In the genomic region with DNA sequence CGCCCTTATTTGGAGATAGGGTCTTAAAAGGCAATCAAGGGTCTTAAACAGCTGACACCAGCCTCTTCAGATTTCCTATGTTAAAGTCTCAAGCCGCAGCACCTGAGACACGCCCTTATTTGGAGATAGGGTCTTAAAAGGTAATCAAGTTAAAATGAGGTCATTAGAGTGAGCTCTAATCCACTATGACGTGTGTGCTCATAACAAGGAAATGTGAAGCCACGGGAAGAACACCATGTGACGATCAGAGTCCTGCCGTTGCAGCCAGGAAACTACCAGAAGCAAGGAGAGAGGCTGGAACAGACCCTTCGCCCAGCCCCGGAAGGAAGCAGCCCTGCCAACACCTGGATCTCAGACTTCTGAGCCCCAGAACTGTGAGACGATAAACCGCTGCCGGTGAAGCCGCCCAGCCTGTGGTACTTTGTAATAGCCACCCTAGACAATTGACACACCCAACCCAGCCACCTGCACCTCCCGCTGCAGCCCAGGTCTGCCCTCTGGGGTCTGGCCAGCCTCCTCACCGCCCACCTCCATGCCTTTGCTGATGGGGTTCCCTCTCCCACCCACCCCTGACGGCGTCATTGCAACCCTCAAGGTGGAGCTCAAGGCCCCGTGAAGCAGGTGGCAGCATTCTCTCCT, we compare ENCODE assay signal across 11 cellular contexts.
DNase-seq lines count a peak whose midpoint lies in the region.
"Had no signal": no experiment of that assay in that cellular context is flagged by ENCODE, and none has a peak within 500 bp of the region (broad histone marks: within the 10 kb centered on the region; RNA-seq: fewer than 3 reads in every experiment).

No MANE protein-coding gene starts in this region.

- H3K27me3 ChIP-seq in mesendoderm (ENCODE audit: insufficient read depth, low read length, poor library complexity), result no peaks in the 10 kb centered on the region

- H3K4me3 ChIP-seq in mesendoderm (ENCODE audit: low read length), result no peak overlapping the region
- H3K4me3 ChIP-seq: A549 had no signal

- no peaks in the 10 kb centered on the region for H3K36me3 Mint-ChIP-seq in activated T-cell treated with anti-CD3 and anti-CD28 coated beads, Interleukin-2, amount 50 U/mL, for 24 hours (ENCODE audit: low read depth)

- no peaks in the 10 kb centered on the region for H3K79me2 ChIP-seq in mesendoderm (ENCODE audit: control insufficient read depth, insufficient read depth, low read length)

- no CpG with 5 or more reads among the region's 18 CpGs for WGBS in mesendoderm (ENCODE audit: extremely low coverage, insufficient coverage, low lambda C conversion rate)

- H3K27me3 Mint-ChIP-seq in activated T-cell treated with anti-CD3 and anti-CD28 coated beads, Interleukin-2, amount 50 U/mL, for 24 hours, result peaks cover 3% of the 10 kb centered on the region

- H3K56ac ChIP-seq in mesendoderm (ENCODE audit: low read length), result no peak overlapping the region

- no peak overlapping the region for H3K27ac ChIP-seq in mesendoderm (ENCODE audit: low read depth, low read length)
- H3K27ac ChIP-seq: A549 had no signal

- H4K5ac ChIP-seq in mesendoderm (ENCODE audit: low read length), result no peak overlapping the region

- H3K36me3 ChIP-seq in mesendoderm (ENCODE audit: control insufficient read depth, insufficient read depth, low read length), result no peaks in the 10 kb centered on the region

- H3K27ac Mint-ChIP-seq in activated T-cell treated with anti-CD3 and anti-CD28 coated beads, Interleukin-2, amount 50 U/mL, for 24 hours, result no peak overlapping the region
- H3K27ac Mint-ChIP-seq: activated B cell treated with CpG ODN at 0.5 μM for 24 hours had no signal

- H3K4me3 Mint-ChIP-seq in activated T-cell treated with anti-CD3 and anti-CD28 coated beads, Interleukin-2, amount 50 U/mL, for 24 hours, result no peak overlapping the region
- H3K4me3 Mint-ChIP-seq: activated B cell treated with CpG ODN at 0.5 μM for 24 hours had no signal

- no peak overlapping the region for H3K23ac ChIP-seq in mesendoderm (ENCODE audit: low read length)

- no peak overlapping the region for H2BK15ac ChIP-seq in mesendoderm (replicated peaks; ENCODE audit: low read depth)

- H3K4ac ChIP-seq in mesendoderm (ENCODE audit: low read depth, low read length), result no peak overlapping the region

- no peak overlapping the region for H2BK120ac ChIP-seq in mesendoderm (ENCODE audit: low read depth, low read length)

- no peaks in the 10 kb centered on the region for H3K4me1 ChIP-seq in mesendoderm (ENCODE audit: control insufficient read depth, low read depth, low read length)
- H3K4me1 ChIP-seq: A549 had no signal

- peak; percentile 69 for DNase-seq in NCI-H2029 (lab: John Stamatoyannopoulos, UW)
- DNase-seq in NCI-H2029 treated with DMSO at 0.1 percent for 48 hours (lab: John Stamatoyannopoulos, UW), result no peak
- DNase-seq in NCI-H1105 treated with DMSO at 0.1 percent for 48 hours (lab: John Stamatoyannopoulos, UW), result peak; percentile 69
- DNase-seq in activated T-cell treated with anti-CD3 and anti-CD28 coated beads, Interleukin-2, amount 50 U/mL, for 24 hours, result peak; percentile 36
- peak; percentile 58 for DNase-seq in mesendoderm
- DNase-seq in HK-2 (ENCODE audit: unreplicated experiment), result no peak
- no peak for DNase-seq in cerebellar nuclear complex (lab: John Stamatoyannopoulos, UW)
- no peak for DNase-seq in globus pallidus (ENCODE audit: low spot score)
- DNase-seq: activated B cell treated with CpG ODN at 0.5 μM for 24 hours, islet precursor cell had no signal

- no peak overlapping the region for H3K18ac ChIP-seq in mesendoderm (ENCODE audit: low read length)

- H3K79me1 ChIP-seq in mesendoderm (ENCODE audit: low read length), result no peaks in the 10 kb centered on the region

- H3K4me2 ChIP-seq in mesendoderm (ENCODE audit: low read length), result no peak overlapping the region
- H3K4me2 ChIP-seq: A549 had no signal

- no peak overlapping the region for H3K9ac ChIP-seq in mesendoderm (ENCODE audit: low read length)

- H2BK5ac ChIP-seq in mesendoderm (ENCODE audit: low read length), result no peak overlapping the region

- no peak overlapping the region for H4K8ac ChIP-seq in mesendoderm (ENCODE audit: low read depth, low read length)

- H3K9me3 Mint-ChIP-seq in activated T-cell treated with anti-CD3 and anti-CD28 coated beads, Interleukin-2, amount 50 U/mL, for 24 hours, result no peaks in the 10 kb centered on the region
- H3K9me3 Mint-ChIP-seq: activated B cell treated with CpG ODN at 0.5 μM for 24 hours had no signal

- no peak overlapping the region for H2AK5ac ChIP-seq in mesendoderm (ENCODE audit: low read length)

- peaks cover 9% of the 10 kb centered on the region for H3K4me1 Mint-ChIP-seq in activated T-cell treated with anti-CD3 and anti-CD28 coated beads, Interleukin-2, amount 50 U/mL, for 24 hours (ENCODE audit: low read depth)

Comparison
In these comparisons a context has a peak if more than half of its experiments do, and no peak if none do; other contexts are left out.
1. DNase-seq: peak in NCI-H2029 (single experiment), NCI-H1105 treated with DMSO at 0.1 percent for 48 hours (single experiment), activated T-cell treated with anti-CD3 and anti-CD28 coated beads, Interleukin-2, amount 50 U/mL, for 24 hours (single experiment) and mesendoderm (single experiment); none in NCI-H2029 treated with DMSO at 0.1 percent for 48 hours (single experiment), HK-2 (single experiment), cerebellar nuclear complex (0 of 2) and globus pallidus (single experiment).